Comparison of ENCODE assay signal across 1 cellular context in the genomic region with DNA sequence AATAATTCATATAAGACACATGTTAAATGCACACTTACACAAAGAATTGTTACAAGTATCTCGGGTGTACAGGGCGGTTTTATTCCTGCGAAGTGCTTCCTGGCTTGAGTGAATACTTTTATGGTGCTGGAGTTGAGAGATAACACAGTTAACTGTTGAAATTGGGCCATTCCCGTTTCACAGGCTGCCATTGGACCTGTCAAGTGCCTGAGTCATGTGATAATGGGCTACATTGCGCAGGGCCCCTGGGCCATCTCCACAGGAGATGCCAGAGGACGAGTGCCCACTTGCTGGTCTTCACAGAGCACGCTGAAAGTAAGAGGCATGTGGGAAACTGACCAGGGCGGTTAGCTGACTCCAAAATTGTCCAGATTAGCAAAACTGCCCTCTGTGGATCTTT.
TF ChIP-seq lines count a peak whose summit lies in the region.

No MANE protein-coding gene starts in this region.

TF ChIP-seq in K562, 482 proteins besides CTCF, POLR2A, EP300 and RAD21 (continued from another document and continues in another):
- TF ChIP-seq TCF7L2 (IDR thresholded peaks at IDR 0.05; ENCODE audit: low read depth, low read length) (no peak), FOXK2 (conservative IDR thresholded peaks at IDR 0.05 in 1 of 2, IDR thresholded peaks at IDR 0.05 in 1 of 2; ENCODE audit: low read depth in 2 of 2) (0 out of 4 replicates have a peak, but pooled peaks of 1 of the 2 experiments have one; percentile 23), JUND (IDR thresholded peaks at IDR 0.05; ENCODE audit: borderline replicate concordance, low read depth, low read length) (peak; percentile 39), JUND (tag; IDR thresholded peaks at IDR 0.05; ENCODE audit: borderline replicate concordance, low read depth, low read length) (no peak; the same call in 2 of the 3 replicates), ZNF253 (CRISPR knock-in tag; conservative IDR thresholded peaks at IDR 0.05) (no peak), ZNF639 (CRISPR knock-in tag; conservative IDR thresholded peaks at IDR 0.05 in 1 of 2, IDR thresholded peaks at IDR 0.05 in 1 of 2) (peak in 1 of 2 experiments; percentile 67; a peak in 1 of 4 replicates), GATA2 (CRISPR knock-in tag; IDR thresholded peaks at IDR 0.05) (peak; percentile 45; the same call in 1 of the 2 replicates), MYNN (IDR thresholded peaks at IDR 0.05) (peak; percentile 78; the same call in 1 of the 2 replicates), MYNN (CRISPR knock-in tag; IDR thresholded peaks at IDR 0.05) (no peak), PKNOX1 (IDR thresholded peaks at IDR 0.05) (peak; percentile 78), SMAD3 (CRISPR knock-in tag; conservative IDR thresholded peaks at IDR 0.05) (no peak), SMAD1 (IDR thresholded peaks at IDR 0.05; ENCODE audit: low read depth, low read length, partially characterized antibody) (no peak), IRF1 (CRISPR knock-in tag; IDR thresholded peaks at IDR 0.05; ENCODE audit: borderline replicate concordance) (no peak), ARNT (IDR thresholded peaks at IDR 0.05) (0 out of 4 replicates have a peak, but pooled peaks of 1 of the 2 experiments have one; percentile 28), TCF7 (IDR thresholded peaks at IDR 0.05; ENCODE audit: borderline replicate concordance) (no peak), PHTF2 (CRISPR knock-in tag; IDR thresholded peaks at IDR 0.05) (no peak), MITF (IDR thresholded peaks at IDR 0.05) (peak; percentile 68; the same call in 1 of the 2 replicates), ELK3 (CRISPR knock-in tag; IDR thresholded peaks at IDR 0.05) (no peak), ZKSCAN3 (CRISPR knock-in tag; IDR thresholded peaks at IDR 0.05) (no peak), ZNF696 (CRISPR knock-in tag; conservative IDR thresholded peaks at IDR 0.05) (no peak), ZNF274 (IDR thresholded peaks at IDR 0.05; ENCODE audit: borderline replicate concordance, low read depth, low read length) (no peak), RFX7 (CRISPR knock-in tag; IDR thresholded peaks at IDR 0.05) (no peak), CXXC5 (CRISPR knock-in tag; IDR thresholded peaks at IDR 0.05) (peak; percentile 45; the same call in 1 of the 2 replicates), MAFG (tag; conservative IDR thresholded peaks at IDR 0.05) (peak; percentile 13; the same call in 1 of the 2 replicates), PML (IDR thresholded peaks at IDR 0.05; ENCODE audit: low read length) (peak; percentile 81), EHMT2 (IDR thresholded peaks at IDR 0.05) (peak; percentile 40; the same call in 1 of the 2 replicates), SOX6 (IDR thresholded peaks at IDR 0.05) (peak; percentile 64), TCF3 (CRISPR knock-in tag; IDR thresholded peaks at IDR 0.05) (peak; percentile 89), LCOR (CRISPR knock-in tag; IDR thresholded peaks at IDR 0.05) (peak; percentile 86), MYC (IDR thresholded peaks at IDR 0.05; ENCODE audit: low read depth, low read length) (peak; percentile 29), MYC (CRISPR knock-in tag; IDR thresholded peaks at IDR 0.05; ENCODE audit: borderline replicate concordance, low read depth) (no peak), ZNF23 (CRISPR knock-in tag; IDR thresholded peaks at IDR 0.05) (no peak), NCOA1 (IDR thresholded peaks at IDR 0.05; ENCODE audit: low read depth) (no peak), MYBL2 (IDR thresholded peaks at IDR 0.05; ENCODE audit: low read depth) (peak; percentile 41; the same call in 1 of the 2 replicates), MYBL2 (CRISPR knock-in tag; IDR thresholded peaks at IDR 0.05; ENCODE audit: borderline replicate concordance) (no peak), ZKSCAN1 (IDR thresholded peaks at IDR 0.05; ENCODE audit: low read depth, low read length) (no peak), RCOR1 (IDR thresholded peaks at IDR 0.05; ENCODE audit: borderline replicate concordance in 1 of 2, low read depth in 2 of 2, low read length in 2 of 2) (peak in 1 of 2 experiments; percentile 60; a peak in 1 of 4 replicates)
- TF ChIP-seq, protein P1, sequence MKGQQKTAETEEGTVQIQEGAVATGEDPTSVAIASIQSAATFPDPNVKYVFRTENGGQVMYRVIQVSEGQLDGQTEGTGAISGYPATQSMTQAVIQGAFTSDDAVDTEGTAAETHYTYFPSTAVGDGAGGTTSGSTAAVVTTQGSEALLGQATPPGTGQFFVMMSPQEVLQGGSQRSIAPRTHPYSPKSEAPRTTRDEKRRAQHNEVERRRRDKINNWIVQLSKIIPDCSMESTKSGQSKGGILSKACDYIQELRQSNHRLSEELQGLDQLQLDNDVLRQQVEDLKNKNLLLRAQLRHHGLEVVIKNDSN (CRISPR knock-in tag; IDR thresholded peaks at IDR 0.05) = peak; percentile 81
- TF ChIP-seq, protein P2, sequence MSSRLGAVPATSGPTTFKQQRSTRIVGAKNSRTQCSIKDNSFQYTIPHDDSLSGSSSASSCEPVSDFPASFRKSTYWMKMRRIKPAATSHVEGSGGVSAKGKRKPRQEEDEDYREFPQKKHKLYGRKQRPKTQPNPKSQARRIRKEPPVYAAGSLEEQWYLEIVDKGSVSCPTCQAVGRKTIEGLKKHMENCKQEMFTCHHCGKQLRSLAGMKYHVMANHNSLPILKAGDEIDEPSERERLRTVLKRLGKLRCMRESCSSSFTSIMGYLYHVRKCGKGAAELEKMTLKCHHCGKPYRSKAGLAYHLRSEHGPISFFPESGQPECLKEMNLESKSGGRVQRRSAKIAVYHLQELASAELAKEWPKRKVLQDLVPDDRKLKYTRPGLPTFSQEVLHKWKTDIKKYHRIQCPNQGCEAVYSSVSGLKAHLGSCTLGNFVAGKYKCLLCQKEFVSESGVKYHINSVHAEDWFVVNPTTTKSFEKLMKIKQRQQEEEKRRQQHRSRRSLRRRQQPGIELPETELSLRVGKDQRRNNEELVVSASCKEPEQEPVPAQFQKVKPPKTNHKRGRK (tag; IDR thresholded peaks at IDR 0.05) = no peak
- TF ChIP-seq, protein P3, sequence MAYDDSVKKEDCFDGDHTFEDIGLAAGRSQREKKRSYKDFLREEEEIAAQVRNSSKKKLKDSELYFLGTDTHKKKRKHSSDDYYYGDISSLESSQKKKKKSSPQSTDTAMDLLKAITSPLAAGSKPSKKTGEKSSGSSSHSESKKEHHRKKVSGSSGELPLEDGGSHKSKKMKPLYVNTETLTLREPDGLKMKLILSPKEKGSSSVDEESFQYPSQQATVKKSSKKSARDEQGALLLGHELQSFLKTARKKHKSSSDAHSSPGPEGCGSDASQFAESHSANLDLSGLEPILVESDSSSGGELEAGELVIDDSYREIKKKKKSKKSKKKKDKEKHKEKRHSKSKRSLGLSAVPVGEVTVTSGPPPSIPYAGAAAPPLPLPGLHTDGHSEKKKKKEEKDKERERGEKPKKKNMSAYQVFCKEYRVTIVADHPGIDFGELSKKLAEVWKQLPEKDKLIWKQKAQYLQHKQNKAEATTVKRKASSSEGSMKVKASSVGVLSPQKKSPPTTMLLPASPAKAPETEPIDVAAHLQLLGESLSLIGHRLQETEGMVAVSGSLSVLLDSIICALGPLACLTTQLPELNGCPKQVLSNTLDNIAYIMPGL (CRISPR knock-in tag; IDR thresholded peaks at IDR 0.05) = no peak
- TF ChIP-seq, protein P4, sequence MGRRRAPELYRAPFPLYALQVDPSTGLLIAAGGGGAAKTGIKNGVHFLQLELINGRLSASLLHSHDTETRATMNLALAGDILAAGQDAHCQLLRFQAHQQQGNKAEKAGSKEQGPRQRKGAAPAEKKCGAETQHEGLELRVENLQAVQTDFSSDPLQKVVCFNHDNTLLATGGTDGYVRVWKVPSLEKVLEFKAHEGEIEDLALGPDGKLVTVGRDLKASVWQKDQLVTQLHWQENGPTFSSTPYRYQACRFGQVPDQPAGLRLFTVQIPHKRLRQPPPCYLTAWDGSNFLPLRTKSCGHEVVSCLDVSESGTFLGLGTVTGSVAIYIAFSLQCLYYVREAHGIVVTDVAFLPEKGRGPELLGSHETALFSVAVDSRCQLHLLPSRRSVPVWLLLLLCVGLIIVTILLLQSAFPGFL (CRISPR knock-in tag; IDR thresholded peaks at IDR 0.05) = no peak
- TF ChIP-seq, protein P5, sequence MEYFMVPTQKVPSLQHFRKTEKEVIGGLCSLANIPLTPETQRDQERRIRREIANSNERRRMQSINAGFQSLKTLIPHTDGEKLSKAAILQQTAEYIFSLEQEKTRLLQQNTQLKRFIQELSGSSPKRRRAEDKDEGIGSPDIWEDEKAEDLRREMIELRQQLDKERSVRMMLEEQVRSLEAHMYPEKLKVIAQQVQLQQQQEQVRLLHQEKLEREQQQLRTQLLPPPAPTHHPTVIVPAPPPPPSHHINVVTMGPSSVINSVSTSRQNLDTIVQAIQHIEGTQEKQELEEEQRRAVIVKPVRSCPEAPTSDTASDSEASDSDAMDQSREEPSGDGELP (CRISPR knock-in tag; IDR thresholded peaks at IDR 0.05; ENCODE audit: borderline replicate concordance) = 0 out of 2 replicates have a peak, but pooled peaks have one; percentile 14
- TF ChIP-seq, protein P6, sequence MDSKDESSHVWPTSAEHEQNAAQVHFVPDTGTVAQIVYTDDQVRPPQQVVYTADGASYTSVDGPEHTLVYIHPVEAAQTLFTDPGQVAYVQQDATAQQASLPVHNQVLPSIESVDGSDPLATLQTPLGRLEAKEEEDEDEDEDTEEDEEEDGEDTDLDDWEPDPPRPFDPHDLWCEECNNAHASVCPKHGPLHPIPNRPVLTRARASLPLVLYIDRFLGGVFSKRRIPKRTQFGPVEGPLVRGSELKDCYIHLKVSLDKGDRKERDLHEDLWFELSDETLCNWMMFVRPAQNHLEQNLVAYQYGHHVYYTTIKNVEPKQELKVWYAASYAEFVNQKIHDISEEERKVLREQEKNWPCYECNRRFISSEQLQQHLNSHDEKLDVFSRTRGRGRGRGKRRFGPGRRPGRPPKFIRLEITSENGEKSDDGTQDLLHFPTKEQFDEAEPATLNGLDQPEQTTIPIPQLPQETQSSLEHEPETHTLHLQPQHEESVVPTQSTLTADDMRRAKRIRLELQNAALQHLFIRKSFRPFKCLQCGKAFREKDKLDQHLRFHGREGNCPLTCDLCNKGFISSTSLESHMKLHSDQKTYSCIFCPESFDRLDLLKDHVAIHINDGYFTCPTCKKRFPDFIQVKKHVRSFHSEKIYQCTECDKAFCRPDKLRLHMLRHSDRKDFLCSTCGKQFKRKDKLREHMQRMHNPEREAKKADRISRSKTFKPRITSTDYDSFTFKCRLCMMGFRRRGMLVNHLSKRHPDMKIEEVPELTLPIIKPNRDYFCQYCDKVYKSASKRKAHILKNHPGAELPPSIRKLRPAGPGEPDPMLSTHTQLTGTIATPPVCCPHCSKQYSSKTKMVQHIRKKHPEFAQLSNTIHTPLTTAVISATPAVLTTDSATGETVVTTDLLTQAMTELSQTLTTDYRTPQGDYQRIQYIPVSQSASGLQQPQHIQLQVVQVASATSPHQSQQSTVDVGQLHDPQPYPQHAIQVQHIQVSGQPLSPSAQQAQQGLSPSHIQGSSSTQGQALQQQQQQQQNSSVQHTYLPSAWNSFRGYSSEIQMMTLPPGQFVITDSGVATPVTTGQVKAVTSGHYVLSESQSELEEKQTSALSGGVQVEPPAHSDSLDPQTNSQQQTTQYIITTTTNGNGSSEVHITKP (IDR thresholded peaks at IDR 0.05; ENCODE audit: partially characterized antibody) = no peak
- TF ChIP-seq, protein P7, sequence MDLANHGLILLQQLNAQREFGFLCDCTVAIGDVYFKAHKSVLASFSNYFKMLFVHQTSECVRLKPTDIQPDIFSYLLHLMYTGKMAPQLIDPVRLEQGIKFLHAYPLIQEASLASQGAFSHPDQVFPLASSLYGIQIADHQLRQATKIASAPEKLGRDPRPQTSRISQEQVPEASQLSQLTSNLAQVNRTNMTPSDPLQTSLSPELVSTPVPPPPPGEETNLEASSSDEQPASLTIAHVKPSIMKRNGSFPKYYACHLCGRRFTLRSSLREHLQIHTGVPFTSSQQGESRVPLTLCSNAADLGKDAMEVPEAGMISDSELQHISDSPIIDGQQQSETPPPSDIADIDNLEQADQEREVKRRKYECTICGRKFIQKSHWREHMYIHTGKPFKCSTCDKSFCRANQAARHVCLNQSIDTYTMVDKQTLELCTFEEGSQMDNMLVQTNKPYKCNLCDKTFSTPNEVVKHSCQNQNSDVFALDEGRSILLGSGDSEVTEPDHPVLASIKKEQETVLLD (IDR thresholded peaks at IDR 0.05) = peak; percentile 46; the same call in 1 of the 2 replicates
